In genomic region chr3:14405886-14406238, GRCh38 we compare ENCODE assay signal across 1 cellular context.
TF ChIP-seq lines count a peak whose summit lies in the region.

No MANE protein-coding gene starts in this region.

TF ChIP-seq in WTC11, 78 proteins besides CTCF, POLR2A, EP300 and RAD21 (continued from another document):
- TF ChIP-seq AR (CRISPR knock-in tag; IDR thresholded peaks at IDR 0.05) (no peak), ELF4 (CRISPR knock-in tag; IDR thresholded peaks at IDR 0.05; ENCODE audit: low read depth) (no peak), CREB1 (CRISPR knock-in tag; IDR thresholded peaks at IDR 0.05) (no peak), CREM (CRISPR knock-in tag; IDR thresholded peaks at IDR 0.05) (no peak), HMGXB4 (CRISPR knock-in tag; IDR thresholded peaks at IDR 0.05) (no peak)
